29 cellular contexts compared by ENCODE assay signal in the genomic region with DNA sequence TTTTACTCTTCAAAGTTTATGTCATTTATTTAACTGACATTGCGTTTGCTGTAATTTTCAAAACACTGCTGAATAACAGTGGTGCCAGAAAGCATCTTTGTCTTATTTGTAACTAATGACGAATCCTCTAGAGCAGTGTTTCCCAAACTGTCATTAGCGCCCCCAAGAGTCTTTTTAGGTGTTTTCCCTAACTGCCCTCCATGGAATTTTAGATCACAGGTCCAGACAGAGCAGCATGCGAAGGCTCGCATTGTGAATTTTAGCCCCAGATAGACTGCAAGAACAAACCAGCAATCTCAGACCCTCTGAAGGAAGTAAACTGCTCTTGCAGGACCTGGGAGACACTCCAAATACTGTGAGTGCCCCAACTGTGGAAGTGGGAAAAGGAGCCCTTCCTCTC. TPM values are rescaled to one million over a fixed set of nuclear protein-coding genes. Genes with fewer than 3 reads are reported as not detected.
DNase-seq lines count a peak whose midpoint lies in the region; ATAC-seq and TF ChIP-seq lines count a peak whose summit lies in the region.
"Had no signal": no experiment of that assay in that cellular context is flagged by ENCODE, and none has a peak within 500 bp of the region (broad histone marks: within the 10 kb centered on the region; RNA-seq: fewer than 3 reads in every experiment).

No MANE protein-coding gene starts in this region.

- CTCF ChIA-PET in activated CD4-positive, alpha-beta T cell treated with anti-CD3 and anti-CD28 coated beads for 36 hours (lab: Charles Lee), result interaction anchor here (0.6 kb wide), 1 partner anchor 254 kb away, joined by 3 read pairs; no protein-coding TSS in a partner anchor
- CTCF ChIA-PET in Panc1 (lab: Charles Lee), result no interaction called here

- peaks cover 5% of the 10 kb centered on the region for H4K20me1 ChIP-seq in smooth muscle cell (ENCODE audit: low read depth)

- no peak overlapping the region for H3K27ac ChIP-seq in Panc1 (ENCODE audit: low read length)
- H3K27ac ChIP-seq in smooth muscle cell (ENCODE audit: low read depth), result peak overlapping the region; percentile 50
- H3K27ac ChIP-seq: 22Rv1, HL-60, lower lobe of right lung, SK-N-MC, upper lobe of left lung had no signal

- H2AFZ ChIP-seq in smooth muscle cell (ENCODE audit: low read depth), result no peak overlapping the region

- H3K9ac ChIP-seq in iPS-15b (ENCODE audit: low read depth, low read length) (peak overlapping the region; percentile 56), smooth muscle cell (ENCODE audit: low read depth) (peak overlapping the region; percentile 4)

- peak overlapping the region; percentile 36 for H3K4me2 ChIP-seq in smooth muscle cell

- H3K4me3 ChIP-seq in Panc1 (ENCODE audit: low read depth in 2 of 2, low read length in 2 of 2) (no peak overlapping the region), iPS-15b (ENCODE audit: low read depth, low read length) (peak overlapping the region; percentile 3), smooth muscle cell (no peak overlapping the region)
- H3K4me3 ChIP-seq: lower lobe of right lung, MG63, SK-N-MC, upper lobe of left lung had no signal

- WGBS in smooth muscle cell (ENCODE audit: low lambda C conversion rate), result 82% methylated on average over 5 of the region's 5 CpGs

- intact Hi-C loops in activated CD4-positive, alpha-beta T cell treated with anti-CD3 and anti-CD28 coated beads for 36 hours (cut with DNase I, micrococcal nuclease), result loop anchor here in 1 of 2 experiments (5.0 kb wide), 1 partner anchor 33 kb away; a partner anchor contains a TSS
- intact Hi-C loops in activated CD4-positive, alpha-beta T cell treated with anti-CD3 and anti-CD28 coated beads, Interleukin-2, amount 10 ng/mL, durations not matched to agents 24 days and 14 days (cut with micrococcal nuclease), result no loop called here
- intact Hi-C loops in Panc1 (cut with micrococcal nuclease; ENCODE audit: unreplicated experiment), result no loop called here

- ATAC-seq in activated CD4-positive, alpha-beta T cell treated with anti-CD3 and anti-CD28 coated beads for 36 hours, result no peak
- ATAC-seq in Panc1 (no peak), GM21528 (IDR thresholded peaks at IDR 0.05; ENCODE audit: low FRiP score, unreplicated experiment) (no peak)
- ATAC-seq: lower lobe of right lung; stimulated activated naive CD8-positive, alpha-beta T cell treated with anti-CD3 and anti-CD28 coated beads, Interleukin-15, amount 100 ng/mL, for 72 hours had no signal

- TF ChIP-seq CTCF in Panc1 (IDR thresholded peaks at IDR 0.05) (peak; percentile 18; the same call in 1 of the 2 replicates), smooth muscle cell (IDR thresholded peaks at IDR 0.05; ENCODE audit: borderline replicate concordance, insufficient read depth, poor library complexity, severe bottlenecking) (no peak)

- no peak overlapping the region for H3K4me3 Mint-ChIP-seq in activated CD4-positive, alpha-beta T cell treated with anti-CD3 and anti-CD28 coated beads for 36 hours
- no peak overlapping the region for H3K4me3 Mint-ChIP-seq in activated CD4-positive, alpha-beta T cell treated with anti-CD3 and anti-CD28 coated beads, Interleukin-2, amount 10 ng/mL, durations not matched to agents 24 days and 14 days
- H3K4me3 Mint-ChIP-seq: activated naive CD8-positive, alpha-beta T cell treated with anti-CD3 and anti-CD28 coated beads for 36 hours; T-helper 2 cell treated with Interferon-gamma antibody and Interleukin-4, amounts not matched to agents 5 μg/mL and 100 μg/mL, for 36 hours had no signal

- peaks cover 40% of the 10 kb centered on the region for H3K79me2 ChIP-seq in smooth muscle cell (ENCODE audit: low read depth)

- no peaks in the 10 kb centered on the region for H3K27me3 Mint-ChIP-seq in activated CD4-positive, alpha-beta T cell treated with anti-CD3 and anti-CD28 coated beads for 36 hours
- no peaks in the 10 kb centered on the region for H3K27me3 Mint-ChIP-seq in activated CD4-positive, alpha-beta T cell treated with anti-CD3 and anti-CD28 coated beads, Interleukin-2, amount 10 ng/mL, durations not matched to agents 24 days and 14 days
- H3K27me3 Mint-ChIP-seq: activated naive CD8-positive, alpha-beta T cell treated with anti-CD3 and anti-CD28 coated beads for 36 hours; IgD-negative memory B cell; stimulated activated naive CD8-positive, alpha-beta T cell treated with anti-CD3 and anti-CD28 coated beads, Interleukin-15, amount 100 ng/mL, for 72 hours had no signal

- peaks cover 53% of the 10 kb centered on the region for H3K4me1 Mint-ChIP-seq in activated CD4-positive, alpha-beta T cell treated with anti-CD3 and anti-CD28 coated beads for 36 hours
- H3K4me1 Mint-ChIP-seq in activated CD4-positive, alpha-beta T cell treated with anti-CD3 and anti-CD28 coated beads, Interleukin-2, amount 10 ng/mL, durations not matched to agents 24 days and 14 days, result peaks cover 49% of the 10 kb centered on the region

- in situ Hi-C loops in Panc1 (cut with HindIII; ENCODE audit: low pct_unique_long_range_greater_than_20kb, low sequenced_read_pairs), result no loop called here

- H3K36me3 ChIP-seq in Panc1 (ENCODE audit: control insufficient read depth, insufficient read depth, low read length), result no peaks in the 10 kb centered on the region; the same call in 1 of the 2 replicates
- peaks cover 2% of the 10 kb centered on the region for H3K36me3 ChIP-seq in iPS-15b (ENCODE audit: control insufficient read depth, insufficient read depth, low read length)
- H3K36me3 ChIP-seq in smooth muscle cell (ENCODE audit: low read depth), result no peaks in the 10 kb centered on the region
- H3K36me3 ChIP-seq: MG63 had no signal

- no peaks in the 10 kb centered on the region for H3K27me3 ChIP-seq in Panc1 (ENCODE audit: control insufficient read depth, insufficient read depth, low read length)
- no peaks in the 10 kb centered on the region for H3K27me3 ChIP-seq in iPS-15b (ENCODE audit: control insufficient read depth, insufficient read depth, low read length)
- H3K27me3 ChIP-seq in smooth muscle cell (ENCODE audit: low read depth), result no peaks in the 10 kb centered on the region
- H3K27me3 ChIP-seq: MG63, upper lobe of left lung had no signal

- peaks cover 21% of the 10 kb centered on the region for H3K36me3 Mint-ChIP-seq in activated CD4-positive, alpha-beta T cell treated with anti-CD3 and anti-CD28 coated beads for 36 hours (ENCODE audit: low read depth)
- peaks cover 16% of the 10 kb centered on the region for H3K36me3 Mint-ChIP-seq in activated CD4-positive, alpha-beta T cell treated with anti-CD3 and anti-CD28 coated beads, Interleukin-2, amount 10 ng/mL, durations not matched to agents 24 days and 14 days (ENCODE audit: low read depth)

- peak overlapping the region; percentile 20 for H3K27ac Mint-ChIP-seq in activated CD4-positive, alpha-beta T cell treated with anti-CD3 and anti-CD28 coated beads for 36 hours
- no peak overlapping the region for H3K27ac Mint-ChIP-seq in activated CD4-positive, alpha-beta T cell treated with anti-CD3 and anti-CD28 coated beads, Interleukin-2, amount 10 ng/mL, durations not matched to agents 24 days and 14 days
- H3K27ac Mint-ChIP-seq: activated naive CD8-positive, alpha-beta T cell treated with anti-CD3 and anti-CD28 coated beads for 36 hours; T-helper 2 cell treated with Interferon-gamma antibody and Interleukin-4, amounts not matched to agents 5 μg/mL and 100 μg/mL, for 36 hours had no signal

- DNase-seq in activated CD4-positive, alpha-beta T cell treated with anti-CD3 and anti-CD28 coated beads for 36 hours, result no peak
- DNase-seq in activated CD4-positive, alpha-beta T cell treated with anti-CD3 and anti-CD28 coated beads, Interleukin-2, amount 10 ng/mL, durations not matched to agents 24 days and 14 days, result no peak
- DNase-seq in Panc1 (ENCODE audit: low read depth, low spot score) (no peak), smooth muscle cell (lab: John Stamatoyannopoulos, UW; ENCODE audit: unreplicated experiment) (no peak)
- DNase-seq in stimulated activated CD4-positive, alpha-beta T cell treated with anti-CD3 and anti-CD28 coated beads, Interleukin-4, amount 100 ng/mL, for 24 hours, result no peak
- no peak for DNase-seq in stimulated activated CD4-positive, alpha-beta T cell treated with anti-CD3 and anti-CD28 coated beads, Interleukin-1b, Interleukin-23, amount 100 ng/mL, for 48 hours
- DNase-seq: activated CD4-positive, CD25-positive, alpha-beta regulatory T cell; activated CD8-positive, alpha-beta memory T cell treated with anti-CD3 and anti-CD28 coated beads for 24 hours; activated naive CD8-positive, alpha-beta T cell treated with anti-CD3 and anti-CD28 coated beads for 36 hours; AML-193; DMS79 treated with DMSO at 0.1 percent for 48 hours; effector CD8-positive, alpha-beta T cell; hypothalamus; lower lobe of right lung; MG63; NCI-H1436 treated with DMSO at 0.1 percent for 48 hours; NCI-H524; small intestine; stimulated activated CD4-positive, alpha-beta T cell treated with anti-CD3 and anti-CD28 coated beads, Interleukin-4, amount 100 ng/mL, for 1 hour; stimulated activated naive CD8-positive, alpha-beta T cell treated with anti-CD3 and anti-CD28 coated beads, Interleukin-15, amount 100 ng/mL, for 72 hours; upper lobe of left lung had no signal

- no peaks in the 10 kb centered on the region for H3F3A ChIP-seq in smooth muscle cell (ENCODE audit: low read depth)

- POLR2A ChIA-PET in activated CD4-positive, alpha-beta T cell treated with anti-CD3 and anti-CD28 coated beads for 36 hours (lab: Charles Lee), result no interaction called here
- POLR2A ChIA-PET in Panc1 (lab: Charles Lee), result interaction anchor here (1.1 kb wide), 1 partner anchor 24 kb away, joined by 5 read pairs; no protein-coding TSS in a partner anchor

- H3K9me3 Mint-ChIP-seq in activated CD4-positive, alpha-beta T cell treated with anti-CD3 and anti-CD28 coated beads for 36 hours (ENCODE audit: low read depth), result peaks cover 3% of the 10 kb centered on the region
- H3K9me3 Mint-ChIP-seq in activated CD4-positive, alpha-beta T cell treated with anti-CD3 and anti-CD28 coated beads, Interleukin-2, amount 10 ng/mL, durations not matched to agents 24 days and 14 days, result no peaks in the 10 kb centered on the region
- H3K9me3 Mint-ChIP-seq: T-helper 2 cell treated with Interferon-gamma antibody and Interleukin-4, amounts not matched to agents 5 μg/mL and 100 μg/mL, for 36 hours had no signal

- peaks cover 8% of the 10 kb centered on the region for H3K4me1 ChIP-seq in Panc1 (ENCODE audit: control insufficient read depth, insufficient read depth, low read length)
- peaks cover 29% of the 10 kb centered on the region for H3K4me1 ChIP-seq in iPS-15b (ENCODE audit: control insufficient read depth, insufficient read depth, low read length)
- peaks cover 14% of the 10 kb centered on the region for H3K4me1 ChIP-seq in smooth muscle cell (ENCODE audit: low read depth)

- BruUV-seq in Panc1 (replicated peaks; lab: Mats Ljungman, UMichigan), result no TSS peak

- H3K9me3 ChIP-seq in Panc1 (ENCODE audit: control insufficient read depth, insufficient read depth, low read depth, low read length), result no peaks in the 10 kb centered on the region
- no peaks in the 10 kb centered on the region for H3K9me3 ChIP-seq in iPS-15b (ENCODE audit: control insufficient read depth, insufficient read depth, low read length)
- no peaks in the 10 kb centered on the region for H3K9me3 ChIP-seq in smooth muscle cell (replicated peaks; ENCODE audit: low read depth)
- H3K9me3 ChIP-seq: lower lobe of right lung, MG63, upper lobe of left lung had no signal

RNA-seq across cellular contexts. Expression of a gene that starts 2.3 kb away (rescaled TPM):
- under 1 TPM; 0.42 to 0.87 TPM for total RNA-seq in activated CD4-positive, alpha-beta T cell treated with anti-CD3 and anti-CD28 coated beads for 36 hours
- total RNA-seq in activated CD4-positive, alpha-beta T cell treated with anti-CD3 and anti-CD28 coated beads, Interleukin-2, amount 10 ng/mL, durations not matched to agents 24 days and 14 days, result 2.1 and 3.3 TPM in 2 replicates
- total RNA-seq in Panc1 (2021; ENCODE audit: unreplicated experiment) (0.74 TPM), smooth muscle cell (0.58 and 0.81 TPM in 2 replicates)
- polyA plus RNA-seq in Panc1 (2012; ENCODE audit: insufficient read length), result not detected
- 0.52 and 0.62 TPM in 2 replicates for polyA plus RNA-seq in smooth muscle cell
- total RNA-seq: kidney epithelial cell had no signal

RNA-seq across cellular contexts. Expression of a gene that starts 33.8 kb away (rescaled TPM):
- 10 to 100 TPM; 31.9 to 38.9 TPM for total RNA-seq in activated CD4-positive, alpha-beta T cell treated with anti-CD3 and anti-CD28 coated beads for 36 hours
- total RNA-seq in activated CD4-positive, alpha-beta T cell treated with anti-CD3 and anti-CD28 coated beads, Interleukin-2, amount 10 ng/mL, durations not matched to agents 24 days and 14 days, result 43.6 and 44.1 TPM in 2 replicates
- total RNA-seq in Panc1 (2021; ENCODE audit: unreplicated experiment), result 30.5 TPM
- polyA plus RNA-seq in Panc1 (2012; ENCODE audit: insufficient read length), result 19.5 TPM
- 33.9 and 39.3 TPM in 2 replicates for total RNA-seq in smooth muscle cell
- polyA plus RNA-seq in smooth muscle cell, result 21.9 and 24.3 TPM in 2 replicates
